18 cellular contexts compared by ENCODE assay signal in genomic region chr16:48003226-48003907, GRCh38.
DNase-seq lines count a peak whose midpoint lies in the region; ATAC-seq and TF ChIP-seq lines count a peak whose summit lies in the region.
"Had no signal": no experiment of that assay in that cellular context is flagged by ENCODE, and none has a peak within 500 bp of the region (broad histone marks: within the 10 kb centered on the region; RNA-seq: fewer than 3 reads in every experiment).

No MANE protein-coding gene starts in this region.

- H3K36me3 Mint-ChIP-seq in GM23338 (ENCODE audit: low read depth) (no peaks in the 10 kb centered on the region), osteocyte (ENCODE audit: unreplicated experiment) (no peaks in the 10 kb centered on the region)
- no peaks in the 10 kb centered on the region for H3K36me3 Mint-ChIP-seq in activated T-cell treated with anti-CD3 and anti-CD28 coated beads, Interleukin-2, amount 50 U/mL, for 72 hours (ENCODE audit: insufficient read depth in 2 of 2)
- H3K36me3 Mint-ChIP-seq: immature natural killer cell had no signal

- no peak overlapping the region for H3K4me3 Mint-ChIP-seq in GM23338
- H3K4me3 Mint-ChIP-seq in osteocyte (ENCODE audit: unreplicated experiment), result no peak overlapping the region
- H3K4me3 Mint-ChIP-seq in activated T-cell treated with anti-CD3 and anti-CD28 coated beads, Interleukin-2, amount 50 U/mL, for 72 hours, result no peak overlapping the region
- H3K4me3 Mint-ChIP-seq: activated T-helper 1 cell treated with anti-CD3 and anti-CD28 coated beads, Interleukin-12 subunit alpha, Interleukin-12 subunit beta, Interleukin-2, Interleukin-4 antibody, amounts not matched to agents 30 ng/mL and 10 ng/mL and 1 ng/mL, durations not matched to agents 14 hours and 24 hours and 36 hours; immature natural killer cell had no signal

- TF ChIP-seq CTCF in GM23338 (conservative IDR thresholded peaks at IDR 0.05; ENCODE audit: low read depth in 2 of 2) (no peak), RWPE2 (IDR thresholded peaks at IDR 0.05; ENCODE audit: poor library complexity, severe bottlenecking) (no peak), osteocyte (IDR thresholded peaks at IDR 0.05) (no peak)

- H3K27me3 ChIP-seq in GM23338 (ENCODE audit: insufficient read depth) (no peaks in the 10 kb centered on the region), RWPE2 (ENCODE audit: insufficient read depth, poor library complexity, severe bottlenecking) (no peaks in the 10 kb centered on the region)
- H3K27me3 ChIP-seq: upper lobe of left lung had no signal

- H3K27ac Mint-ChIP-seq in GM23338 (no peak overlapping the region), osteocyte (ENCODE audit: unreplicated experiment) (no peak overlapping the region)
- no peak overlapping the region for H3K27ac Mint-ChIP-seq in activated T-cell treated with anti-CD3 and anti-CD28 coated beads, Interleukin-2, amount 50 U/mL, for 72 hours
- H3K27ac Mint-ChIP-seq: activated T-helper 1 cell treated with anti-CD3 and anti-CD28 coated beads, Interleukin-12 subunit alpha, Interleukin-12 subunit beta, Interleukin-2, Interleukin-4 antibody, amounts not matched to agents 30 ng/mL and 10 ng/mL and 1 ng/mL, durations not matched to agents 14 hours and 24 hours and 36 hours; immature natural killer cell had no signal

- H2AFZ ChIP-seq in GM23338, result 0 out of 2 replicates have a peak overlapping the region, but pooled peaks have one; percentile 2

- H3K9me3 Mint-ChIP-seq in GM23338, result peaks cover 2% of the 10 kb centered on the region; the same call in 1 of the 3 replicates
- H3K9me3 Mint-ChIP-seq in osteocyte (ENCODE audit: unreplicated experiment), result no peaks in the 10 kb centered on the region
- peaks cover 3 to 5% of the 10 kb centered on the region in 2 donors for H3K9me3 Mint-ChIP-seq in activated T-cell treated with anti-CD3 and anti-CD28 coated beads, Interleukin-2, amount 50 U/mL, for 72 hours

- no peaks in the 10 kb centered on the region for H4K20me1 ChIP-seq in GM23338 (replicated peaks; ENCODE audit: insufficient read depth)

- no peaks in the 10 kb centered on the region for H3K79me2 ChIP-seq in GM23338 (replicated peaks; ENCODE audit: insufficient read depth)

- H3K9me2 ChIP-seq in GM23338 (ENCODE audit: insufficient read depth), result peaks cover 7% of the 10 kb centered on the region; the same call in 1 of the 2 replicates

- no peaks in the 10 kb centered on the region for H3K4me1 ChIP-seq in GM23338 (ENCODE audit: insufficient read depth)
- H3K4me1 ChIP-seq in RWPE2 (ENCODE audit: insufficient read depth, poor library complexity, severe bottlenecking), result peaks cover 11% of the 10 kb centered on the region
- H3K4me1 ChIP-seq: upper lobe of left lung had no signal

- DNase-seq in GM23338 (ENCODE audit: low spot score) (peak; percentile 58), RWPE2 (ENCODE audit: low spot score) (no peak), fibroblast of peridontal ligament (ENCODE audit: extremely low read depth) (peak; percentile 38), osteocyte (ENCODE audit: extremely low spot score, unreplicated experiment) (peak; percentile 51), GM19240 (ENCODE audit: insufficient read length, low spot score) (no peak), midbrain (lab: John Stamatoyannopoulos, UW) (no peak)
- no peak for DNase-seq in activated T-cell treated with anti-CD3 and anti-CD28 coated beads, Interleukin-2, amount 50 U/mL, for 72 hours
- DNase-seq: amniotic stem cell; cortex of kidney; immature natural killer cell; NCI-H510A; RPMI8226; stimulated activated CD4-positive, alpha-beta T cell treated with anti-CD3 and anti-CD28 coated beads, Interleukin-2, amount 100 ng/mL, for 24 hours; upper lobe of left lung had no signal

- H3K36me3 ChIP-seq in GM23338 (ENCODE audit: insufficient read depth) (no peaks in the 10 kb centered on the region), RWPE2 (ENCODE audit: low read depth) (no peaks in the 10 kb centered on the region)
- H3K36me3 ChIP-seq: upper lobe of left lung had no signal

- H3K4me2 ChIP-seq in GM23338, result no peak overlapping the region

- H3K4me1 Mint-ChIP-seq in GM23338 (no peaks in the 10 kb centered on the region; the same call in 2 of the 3 replicates), osteocyte (ENCODE audit: unreplicated experiment) (no peaks in the 10 kb centered on the region)
- no peaks in the 10 kb centered on the region for H3K4me1 Mint-ChIP-seq in activated T-cell treated with anti-CD3 and anti-CD28 coated beads, Interleukin-2, amount 50 U/mL, for 72 hours (ENCODE audit: low read depth)
- H3K4me1 Mint-ChIP-seq: immature natural killer cell had no signal

- H3F3A ChIP-seq in GM23338 (replicated peaks; ENCODE audit: low read depth), result no peaks in the 10 kb centered on the region

- peaks cover 1% of the 10 kb centered on the region for H3K27me3 Mint-ChIP-seq in GM23338 (ENCODE audit: insufficient read depth, low read depth, poor library complexity)
- H3K27me3 Mint-ChIP-seq in osteocyte (ENCODE audit: unreplicated experiment), result no peaks in the 10 kb centered on the region
- H3K27me3 Mint-ChIP-seq in activated T-cell treated with anti-CD3 and anti-CD28 coated beads, Interleukin-2, amount 50 U/mL, for 72 hours (ENCODE audit: low read depth), result no peaks in the 10 kb centered on the region

- H3K27ac ChIP-seq in GM23338 (ENCODE audit: low read depth) (no peak overlapping the region), RWPE2 (ENCODE audit: poor library complexity, severe bottlenecking) (peak overlapping the region; percentile 24)
- H3K27ac ChIP-seq: C4-2B, upper lobe of left lung had no signal

- H3K9me3 ChIP-seq in RWPE2 (ENCODE audit: severe bottlenecking), result no peaks in the 10 kb centered on the region
- H3K9me3 ChIP-seq: upper lobe of left lung had no signal

- no peak overlapping the region for H3K4me3 ChIP-seq in GM23338
- no peak overlapping the region for H3K4me3 ChIP-seq in RWPE2 (ENCODE audit: severe bottlenecking)
- H3K4me3 ChIP-seq: GM12878, upper lobe of left lung had no signal

- ATAC-seq in GM23338 (peak; percentile 65; the same call in 2 of the 3 replicates), RWPE2 (ENCODE audit: low read depth) (peak; percentile 87), GM21825 (IDR thresholded peaks at IDR 0.05; ENCODE audit: unreplicated experiment) (no peak)
- ATAC-seq in activated T-cell treated with anti-CD3 and anti-CD28 coated beads, Interleukin-2, amount 50 U/mL, for 72 hours (replicated peaks in 1 of 2), result no peak
- ATAC-seq: GM12878 had no signal

TF ChIP-seq in GM23338, 12 proteins besides CTCF, POLR2A, EP300 and RAD21 (continues in another document):
- TF ChIP-seq EZH2 (IDR thresholded peaks at IDR 0.05; ENCODE audit: low read depth, unreplicated experiment) (no peak), ETS1 (IDR thresholded peaks at IDR 0.05) (no peak), REST (IDR thresholded peaks at IDR 0.05; ENCODE audit: unreplicated experiment) (no peak)

Comparison
In these comparisons a context has a peak if more than half of its experiments do, and no peak if none do; other contexts are left out.
1. ATAC-seq: peak in GM23338 (single experiment) and RWPE2 (single experiment); none in GM21825 (single experiment) and activated T-cell treated with anti-CD3 and anti-CD28 coated beads, Interleukin-2, amount 50 U/mL, for 72 hours (0 of 2).
2. DNase-seq: peak in GM23338 (single experiment), fibroblast of peridontal ligament (single experiment) and osteocyte (single experiment); none in RWPE2 (single experiment), GM19240 (single experiment), midbrain (single experiment) and activated T-cell treated with anti-CD3 and anti-CD28 coated beads, Interleukin-2, amount 50 U/mL, for 72 hours (0 of 2).